ENCODE assay signal across 8 cellular contexts in the genomic region with DNA sequence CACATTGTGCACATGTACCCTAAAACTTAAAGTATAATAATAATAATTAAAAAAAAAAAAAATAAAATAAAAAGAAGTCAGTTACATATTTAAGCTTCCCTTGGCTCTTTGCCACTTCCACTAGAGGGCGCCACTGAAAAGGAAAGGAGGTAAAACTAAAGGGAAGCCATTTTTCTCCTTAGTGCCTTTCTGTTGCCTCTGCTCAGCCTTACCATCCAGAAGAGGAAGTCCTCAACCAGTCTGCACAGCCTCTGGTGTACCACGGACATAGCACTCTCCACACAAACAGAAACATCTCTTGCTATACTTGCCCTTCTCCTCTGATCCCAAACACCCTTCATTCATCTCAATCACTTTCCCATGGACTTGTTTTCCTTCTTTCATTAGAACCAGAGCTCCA.
DNase-seq lines count a peak whose midpoint lies in the region; ATAC-seq, FAIRE-seq and TF ChIP-seq lines count a peak whose summit lies in the region.

No MANE protein-coding gene starts in this region.

- H3K9ac ChIP-seq in NT2/D1 (ENCODE audit: insufficient read length, low read depth) (no peak overlapping the region), parathyroid adenoma (no peak overlapping the region)

- peak; percentile 56 for TF ChIP-seq CTCF in C4-2B (conservative IDR thresholded peaks at IDR 0.05)
- peak; percentile 35 for TF ChIP-seq CTCF in fibroblast of pulmonary artery (IDR thresholded peaks at IDR 0.05; ENCODE audit: low read length, missing control alignments)
- TF ChIP-seq CTCF in parathyroid adenoma (IDR thresholded peaks at IDR 0.05), result peak; percentile 39

- no peak overlapping the region for H2AFZ ChIP-seq in parathyroid adenoma

- no peak overlapping the region for H3K4me2 ChIP-seq in parathyroid adenoma (ENCODE audit: low read length)

- H3K27ac ChIP-seq in C4-2B, result no peak overlapping the region
- H3K27ac ChIP-seq in parathyroid adenoma, result no peak overlapping the region

- H3K36me3 ChIP-seq in NT2/D1 (ENCODE audit: insufficient read depth, insufficient read length, low read length) (no peaks in the 10 kb centered on the region), parathyroid adenoma (ENCODE audit: control insufficient read depth, insufficient read depth, low read length) (no peaks in the 10 kb centered on the region)

- H3K4me1 ChIP-seq in NT2/D1 (ENCODE audit: insufficient read depth, insufficient read length), result no peaks in the 10 kb centered on the region
- peaks cover 15% of the 10 kb centered on the region for H3K4me1 ChIP-seq in parathyroid adenoma

- FAIRE-seq in HTR-8/SVneo (lab: Jason Lieb, UNC), result no peak

- no peaks in the 10 kb centered on the region for H3K79me2 ChIP-seq in parathyroid adenoma

- peak; percentile 45 for ATAC-seq in GM21423 (IDR thresholded peaks at IDR 0.05; ENCODE audit: unreplicated experiment)
- no peak for ATAC-seq in HG03521 (IDR thresholded peaks at IDR 0.05; ENCODE audit: unreplicated experiment)

- no peak overlapping the region for H3K4me3 ChIP-seq in NT2/D1 (ENCODE audit: insufficient read length, low read depth)
- no peak overlapping the region for H3K4me3 ChIP-seq in fibroblast of pulmonary artery (replicated peaks; ENCODE audit: low read depth, low read length)
- no peak overlapping the region for H3K4me3 ChIP-seq in parathyroid adenoma (ENCODE audit: low read depth, low read length)

- H3K9me3 ChIP-seq in NT2/D1 (ENCODE audit: insufficient read depth, low read length) (no peaks in the 10 kb centered on the region), parathyroid adenoma (ENCODE audit: control insufficient read depth, low read length) (no peaks in the 10 kb centered on the region)

- H3K27me3 ChIP-seq in NT2/D1 (ENCODE audit: insufficient read depth, insufficient read length), result no peaks in the 10 kb centered on the region
- no peaks in the 10 kb centered on the region for H3K27me3 ChIP-seq in parathyroid adenoma (ENCODE audit: control insufficient read depth, insufficient read depth, low read length)

- DNase-seq in NT2/D1 (ENCODE audit: low read depth, low spot score), result peak; percentile 47
- peak; percentile 56 for DNase-seq in activated T-cell treated with anti-CD3 and anti-CD28 coated beads for 24 hours (ENCODE audit: low read depth)
- DNase-seq in fibroblast of pulmonary artery (ENCODE audit: low read depth), result peak; percentile 57
- no peak for DNase-seq in HTR-8/SVneo (ENCODE audit: insufficient read length, low spot score)
